ENCODE assay signal across 8 cellular contexts in the genomic region with DNA sequence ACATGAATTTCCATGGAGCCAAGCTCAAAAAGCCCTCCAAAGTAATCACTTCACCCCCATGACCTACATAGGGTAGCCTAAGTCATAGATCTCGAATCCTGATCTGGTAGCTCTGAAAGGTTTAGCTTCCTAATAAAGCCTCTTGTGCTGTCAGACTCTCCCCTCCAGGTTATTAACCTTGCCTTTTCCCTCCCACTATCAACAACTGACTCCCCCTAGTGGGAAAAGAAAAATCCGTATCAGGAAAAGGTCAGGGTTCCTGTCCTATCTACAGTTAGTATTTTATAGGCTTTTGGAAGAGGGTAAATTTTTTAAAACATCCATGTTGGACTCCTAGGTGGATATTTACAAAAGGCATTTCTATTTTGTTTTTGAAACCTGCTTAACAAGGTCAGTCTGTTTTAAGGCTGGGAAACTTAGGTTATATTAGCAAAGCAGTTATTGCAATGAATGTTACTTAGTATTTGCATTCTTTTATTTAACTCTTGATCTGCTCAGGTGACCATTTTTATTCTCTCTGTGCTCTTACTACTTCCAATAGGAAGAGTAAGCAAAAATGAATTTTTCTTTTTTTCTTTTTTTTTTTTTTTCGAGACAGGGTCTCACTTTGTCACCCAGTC. TPM values are rescaled to one million over a fixed set of nuclear protein-coding genes. Genes with fewer than 3 reads are reported as not detected.
A peak's percentile ranks its signal among the peaks of the same experiment; 100 is the strongest.
DNase-seq lines count a peak whose midpoint lies in the region; ATAC-seq, FAIRE-seq and TF ChIP-seq lines count a peak whose summit lies in the region.

No MANE protein-coding gene starts in this region.

- H3K9me3 ChIP-seq in ascending aorta = no peaks in the 10 kb centered on the region

- H3K4me1 Mint-ChIP-seq in immature natural killer cell = peaks cover 77 to 82% of the 10 kb centered on the region in 2 donors
- H3K4me1 Mint-ChIP-seq in stimulated activated naive CD8-positive, alpha-beta T cell treated with anti-CD3 and anti-CD28 coated beads, Interleukin-15, amount 100 ng/mL, for 72 hours = peaks cover 91% of the 10 kb centered on the region

- peak overlapping the region in 1 of 2 donors; percentile 33 for H3K27ac ChIP-seq in ascending aorta

- H3K9me3 Mint-ChIP-seq in immature natural killer cell = no peaks in the 10 kb centered on the region
- no peaks in the 10 kb centered on the region for H3K9me3 Mint-ChIP-seq in stimulated activated naive CD8-positive, alpha-beta T cell treated with anti-CD3 and anti-CD28 coated beads, Interleukin-15, amount 100 ng/mL, for 72 hours

- FAIRE-seq in H54 (lab: Jason Lieb, UNC) = peak; percentile 90

- H3K4me3 ChIP-seq in BJ (ENCODE audit: low read depth, low read length) = no peak overlapping the region
- H3K4me3 ChIP-seq in ascending aorta = no peak overlapping the region

- H3K4me1 ChIP-seq in ascending aorta = peaks cover 3 to 49% of the 10 kb centered on the region in 2 donors

- ATAC-seq in stimulated activated naive CD8-positive, alpha-beta T cell treated with anti-CD3 and anti-CD28 coated beads, Interleukin-15, amount 100 ng/mL, for 72 hours = peak; percentile 20
- ATAC-seq in HG02981 (IDR thresholded peaks at IDR 0.05; ENCODE audit: unreplicated experiment) (no peak), GM21515 (IDR thresholded peaks at IDR 0.05; ENCODE audit: unreplicated experiment) (no peak)

- TF ChIP-seq POLR2A in H54 (IDR thresholded peaks at IDR 0.05; ENCODE audit: low read depth, low read length) = no peak

- CTCF ChIA-PET in BJ (lab: Yijun Ruan, JAX) = interaction anchor here (0.6 to 2.0 kb wide), 11 partner anchors 11 to 237 kb away, joined by 3 to 9 read pairs (median 3); a partner anchor contains a TSS

- TF ChIP-seq CTCF in BJ (IDR thresholded peaks at IDR 0.05; ENCODE audit: insufficient read depth, low read depth, low read length) = peak; percentile 67
- peak in 2 of 3 experiments; percentile 30 to 57 for TF ChIP-seq CTCF in ascending aorta (IDR thresholded peaks at IDR 0.05)

- POLR2A ChIA-PET in BJ (lab: Charles Lee) = no interaction called here

- peaks cover 0 to 2% (median 0%) of the 10 kb centered on the region in 3 donors for H3K36me3 Mint-ChIP-seq in immature natural killer cell

- intact Hi-C loops in ascending aorta (cut with DNase I) = no loop called here

- H3K4me3 Mint-ChIP-seq in immature natural killer cell = peak overlapping the region in 4 of 5 donors; percentile 7 to 52 (median 29)
- H3K4me3 Mint-ChIP-seq in stimulated activated naive CD8-positive, alpha-beta T cell treated with anti-CD3 and anti-CD28 coated beads, Interleukin-15, amount 100 ng/mL, for 72 hours = peak overlapping the region; percentile 7 to 8

- H3K27me3 Mint-ChIP-seq in immature natural killer cell (ENCODE audit: low read depth in 3 of 3) = peaks cover 0 to 3% (median 0%) of the 10 kb centered on the region in 3 donors
- H3K27me3 Mint-ChIP-seq in stimulated activated naive CD8-positive, alpha-beta T cell treated with anti-CD3 and anti-CD28 coated beads, Interleukin-15, amount 100 ng/mL, for 72 hours = no peaks in the 10 kb centered on the region

- H3K27ac Mint-ChIP-seq in immature natural killer cell = peak overlapping the region; percentile 54 to 80 (median 70)
- H3K27ac Mint-ChIP-seq in stimulated activated naive CD8-positive, alpha-beta T cell treated with anti-CD3 and anti-CD28 coated beads, Interleukin-15, amount 100 ng/mL, for 72 hours = peak overlapping the region; percentile 12 to 37

- H3K36me3 ChIP-seq in BJ (ENCODE audit: control insufficient read depth, insufficient read depth, low read length) (no peaks in the 10 kb centered on the region), ascending aorta (no peaks in the 10 kb centered on the region)

- H3K27me3 ChIP-seq in BJ (ENCODE audit: control insufficient read depth, insufficient read depth, low read length) (no peaks in the 10 kb centered on the region), ascending aorta (no peaks in the 10 kb centered on the region)

- DNase-seq in BJ (ENCODE audit: low read depth) (no peak), H54 (ENCODE audit: insufficient read length, low spot score) (peak; percentile 45), NCI-H510A (lab: John Stamatoyannopoulos, UW) (peak; percentile 16), ascending aorta (ENCODE audit: low spot score in 2 of 2) (no peak), immature natural killer cell (peak; percentile 22 to 28 (median 27))
- no peak for DNase-seq in stimulated activated naive CD8-positive, alpha-beta T cell treated with anti-CD3 and anti-CD28 coated beads, Interleukin-15, amount 100 ng/mL, for 72 hours

RNA-seq across cellular contexts. Expression of a gene that starts 8.0 kb away (rescaled TPM):
- polyA plus RNA-seq in BJ (2011; rRNA removed) = 15.7 and 25.8 TPM in 2 replicates
- 16.6 and 17.7 TPM in 2 replicates for polyA minus RNA-seq in BJ (2011; rRNA and poly(A)+ RNA removed)
- 42.4 TPM for total RNA-seq in ascending aorta
- polyA plus RNA-seq in immature natural killer cell = 10 to 100 TPM; 12.9 to 23.6 (median 15.9) TPM

RNA-seq across cellular contexts. Expression of a gene that starts 59.3 kb away (rescaled TPM):
- 12.5 and 16.4 TPM in 2 replicates for polyA plus RNA-seq in BJ (2011; rRNA removed)
- 7.3 and 9.4 TPM in 2 replicates for polyA minus RNA-seq in BJ (2011; rRNA and poly(A)+ RNA removed)
- total RNA-seq in ascending aorta = 193 TPM
- 1 to 10 TPM; 4.2 to 5.6 (median 4.6) TPM for polyA plus RNA-seq in immature natural killer cell

Comparison
In these comparisons a context has a peak if more than half of its experiments do, and no peak if none do; other contexts are left out.
1. DNase-seq: peak in H54 (single experiment), NCI-H510A (single experiment) and immature natural killer cell (3 of 3); none in BJ (single experiment), ascending aorta (0 of 2) and stimulated activated naive CD8-positive, alpha-beta T cell treated with anti-CD3 and anti-CD28 coated beads, Interleukin-15, amount 100 ng/mL, for 72 hours (0 of 2).